In the genomic region with DNA sequence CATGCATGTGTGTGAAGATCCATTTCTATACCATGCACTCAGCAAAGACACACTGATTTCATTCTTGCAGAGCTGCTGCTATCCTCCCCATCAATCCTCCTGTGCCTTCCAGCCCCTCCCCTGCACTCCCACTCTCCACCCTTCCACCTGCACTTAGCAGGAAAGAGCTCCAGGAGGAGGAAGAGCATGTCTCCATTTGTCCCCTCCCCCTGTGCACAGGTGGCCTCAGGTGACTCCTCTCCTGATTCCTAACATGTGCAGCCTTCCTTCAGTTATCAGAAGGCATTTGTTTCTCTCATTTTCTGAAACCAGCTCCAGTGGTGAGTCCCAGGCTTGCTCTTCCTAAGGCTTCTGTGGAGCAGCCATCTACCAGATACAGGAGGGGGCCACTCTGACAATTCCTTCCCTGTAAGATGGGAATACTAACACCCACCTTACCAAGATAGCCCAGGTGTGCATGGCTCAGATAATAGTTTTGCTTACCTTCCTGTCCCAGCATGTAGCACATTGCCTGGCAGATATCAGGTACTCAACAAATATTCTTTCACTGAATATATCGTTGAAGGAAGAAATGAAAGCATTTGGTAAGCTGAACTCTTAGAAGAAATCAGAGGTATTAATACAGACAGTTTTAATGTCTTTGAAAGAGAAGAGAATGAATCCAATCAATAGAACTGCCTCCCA, we compare ENCODE assay signal across 18 cellular contexts. TPM values are rescaled to one million over a fixed set of nuclear protein-coding genes. Genes with fewer than 3 reads are reported as not detected.
"Had no signal": no experiment of that assay in that cellular context is flagged by ENCODE, and none has a peak within 500 bp of the region (broad histone marks: within the 10 kb centered on the region; RNA-seq: fewer than 3 reads in every experiment).

No MANE protein-coding gene starts in this region.

- ATAC-seq: activated CD4-positive, alpha-beta T cell treated with anti-CD3 and anti-CD28 coated beads for 36 hours; activated CD8-positive, alpha-beta memory T cell treated with anti-CD3 and anti-CD28 coated beads, Interleukin-2, amount 10 ng/mL, durations not matched to agents 7 days and 5 days; activated T-helper 17 cell treated with anti-CD3 and anti-CD28 coated beads, Interleukin-2, amount 50 U/mL, for 72 hours; body of pancreas; effector memory CD8-positive, alpha-beta T cell; stimulated activated naive B cell treated with anti-CD40 and anti-IgM and Interleukin-4, amounts not matched to agents 10 μg/mL and 1 μg/mL and 100 μg/mL, for 72 hours had no signal

- H3K4me3 ChIP-seq: body of pancreas, hepatocyte, lung, thoracic aorta, upper lobe of left lung had no signal

- H3K27ac ChIP-seq: body of pancreas, hepatocyte, thoracic aorta, upper lobe of left lung had no signal

- H3K9me3 ChIP-seq: body of pancreas, thoracic aorta, upper lobe of left lung had no signal

- H3K4me1 ChIP-seq: body of pancreas, upper lobe of left lung had no signal

- DNase-seq: activated CD4-positive, alpha-beta memory T cell treated with anti-CD3 and anti-CD28 coated beads for 36 hours; activated CD4-positive, alpha-beta T cell treated with anti-CD3 and anti-CD28 coated beads for 36 hours; activated CD8-positive, alpha-beta memory T cell treated with anti-CD3 and anti-CD28 coated beads, Interleukin-2, amount 10 ng/mL, durations not matched to agents 7 days and 5 days; activated naive CD4-positive, alpha-beta T cell; activated T-cell treated with anti-CD3 and anti-CD28 coated beads, Interleukin-2, amount 50 U/mL, for 1 hour; body of pancreas; effector memory CD8-positive, alpha-beta T cell; foreskin fibroblast; nephron progenitor cell; nucleus accumbens; retina; stimulated activated naive B cell treated with anti-CD40 and anti-IgM and Interleukin-4, amounts not matched to agents 10 μg/mL and 1 μg/mL and 100 μg/mL, for 72 hours; upper lobe of left lung had no signal

- H3K36me3 ChIP-seq: thoracic aorta, upper lobe of left lung had no signal

RNA-seq across cellular contexts. Expression of a gene that starts 21.9 kb away (rescaled TPM):
- total RNA-seq: activated CD4-positive, alpha-beta memory T cell treated with anti-CD3 and anti-CD28 coated beads for 36 hours; activated CD4-positive, alpha-beta T cell treated with anti-CD3 and anti-CD28 coated beads for 36 hours; activated CD8-positive, alpha-beta memory T cell treated with anti-CD3 and anti-CD28 coated beads, Interleukin-2, amount 10 ng/mL, durations not matched to agents 7 days and 5 days; activated T-helper 17 cell treated with anti-CD3 and anti-CD28 coated beads, Interleukin-2, amount 50 U/mL, for 72 hours; dermis microvascular lymphatic vessel endothelial cell had no signal
